13 cellular contexts compared by ENCODE assay signal in the genomic region with DNA sequence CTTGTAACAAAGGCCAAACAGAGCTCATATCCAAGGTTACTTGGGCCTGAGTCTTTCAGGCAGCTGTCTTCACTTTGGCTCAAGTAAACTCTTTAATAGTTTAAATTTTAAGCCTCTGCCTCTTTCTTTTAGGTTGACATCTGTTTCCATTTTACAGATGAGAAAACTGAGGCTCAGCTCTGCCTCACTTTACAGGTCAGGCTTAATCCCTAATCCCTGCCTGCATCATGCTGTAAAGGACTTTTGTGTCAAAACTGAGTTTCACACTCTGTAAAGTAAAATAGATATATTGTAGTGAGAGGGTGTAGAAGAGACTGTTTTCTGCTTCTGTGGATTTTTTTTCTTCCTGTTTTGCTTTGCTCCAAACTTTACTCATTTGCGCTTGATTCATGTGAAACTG. TPM values are rescaled to one million over a fixed set of nuclear protein-coding genes. Genes with fewer than 3 reads are reported as not detected.
DNase-seq lines count a peak whose midpoint lies in the region; ATAC-seq, FAIRE-seq and TF ChIP-seq lines count a peak whose summit lies in the region.
"Had no signal": no experiment of that assay in that cellular context is flagged by ENCODE, and none has a peak within 500 bp of the region (broad histone marks: within the 10 kb centered on the region; RNA-seq: fewer than 3 reads in every experiment).

No MANE protein-coding gene starts in this region.

- peak overlapping the region; percentile 94 for H3K27ac Mint-ChIP-seq in mesothelial cell of epicardium

- no peak overlapping the region for H3K4me2 ChIP-seq in GM12878 (ENCODE audit: control insufficient read depth, insufficient read depth)
- H3K4me2 ChIP-seq: KMS-11 had no signal

- TF ChIP-seq EP300 in GM12878 (IDR thresholded peaks at IDR 0.05; ENCODE audit: borderline replicate concordance in 1 of 2, control insufficient read depth in 1 of 2, low read depth in 2 of 2, low read length in 2 of 2) (no peak), tibial nerve (IDR thresholded peaks at IDR 0.05) (no peak)

- no peaks in the 10 kb centered on the region for H3K27me3 Mint-ChIP-seq in mesothelial cell of epicardium (ENCODE audit: low read depth)

- no peak for FAIRE-seq in GM12878 (lab: Jason Lieb, UNC)

- no peaks in the 10 kb centered on the region for H3K27me3 ChIP-seq in heart left ventricle
- no peaks in the 10 kb centered on the region for H3K27me3 ChIP-seq in right cardiac atrium (ENCODE audit: control insufficient read depth, insufficient read depth)
- H3K27me3 ChIP-seq in GM12878 (replicated peaks in 1 of 2; ENCODE audit: control insufficient read depth in 2 of 2, insufficient read depth in 2 of 2, low read length in 1 of 2): no peaks in the 10 kb centered on the region
- no peaks in the 10 kb centered on the region for H3K27me3 ChIP-seq in tibial artery
- H3K27me3 ChIP-seq in tibial nerve: no peaks in the 10 kb centered on the region

- no peaks in the 10 kb centered on the region for H4K20me1 ChIP-seq in GM12878 (ENCODE audit: control insufficient read depth, insufficient read depth)

- no peak overlapping the region for H3K4me3 Mint-ChIP-seq in mesothelial cell of epicardium

- H3K4me1 Mint-ChIP-seq in mesothelial cell of epicardium: peaks cover 48% of the 10 kb centered on the region

- no peak overlapping the region for H3K9ac ChIP-seq in GM12878 (ENCODE audit: control insufficient read depth, insufficient read depth, low read length)
- H3K9ac ChIP-seq: KMS-11 had no signal

- WGBS in heart left ventricle, 4 donors: 84 to 98% (median 90%) methylated on average over 1 of the region's 1 CpG
- 94% methylated on average over 1 of the region's 1 CpG for WGBS in right cardiac atrium
- 46% methylated on average over 1 of the region's 1 CpG for WGBS in GM12878 (ENCODE audit: insufficient coverage, insufficient replicate concordance, low lambda C conversion rate, missing lambda C conversion rate)
- 55 to 71% methylated on average over 1 of the region's 1 CpG for WGBS in tibial nerve, 2 donors

- RAD21 ChIA-PET in GM12878 (lab: Charles Lee; ENCODE audit: unreplicated experiment): interaction anchor here (0.6 to 13.0 kb wide), 12 partner anchors 8 to 199 kb away, joined by 3 to 110 read pairs (median 8); a partner anchor contains a TSS

- H3K36me3 ChIP-seq in heart left ventricle: no peaks in the 10 kb centered on the region
- H3K36me3 ChIP-seq in GM12878 (ENCODE audit: control insufficient read depth in 2 of 2, insufficient read depth in 2 of 2, low read length in 1 of 2): no peaks in the 10 kb centered on the region; a peak in 1 of 4 replicates
- H3K36me3 ChIP-seq in tibial artery: no peaks in the 10 kb centered on the region
- H3K36me3 ChIP-seq in tibial nerve: no peaks in the 10 kb centered on the region

- H3K79me2 ChIP-seq in GM12878 (ENCODE audit: control insufficient read depth, insufficient read depth, low read length): no peaks in the 10 kb centered on the region; the same call in none of the 2 replicates

- TF ChIP-seq RAD21 in GM12878 (IDR thresholded peaks at IDR 0.05; ENCODE audit: insufficient read depth, low read depth, low read length): no peak

- TF ChIP-seq CTCF in heart left ventricle (IDR thresholded peaks at IDR 0.05) (no peak), GM12878 (IDR thresholded peaks at IDR 0.05 in 2 of 3, conservative IDR thresholded peaks at IDR 0.05 in 1 of 3; ENCODE audit: control insufficient read depth in 2 of 3, extremely low read depth in 1 of 3, insufficient read depth in 1 of 3, low read depth in 3 of 3, low read length in 3 of 3) (no peak), mesothelial cell of epicardium (IDR thresholded peaks at IDR 0.05; ENCODE audit: unreplicated experiment) (no peak), tibial artery (IDR thresholded peaks at IDR 0.05) (no peak), tibial nerve (IDR thresholded peaks at IDR 0.05) (no peak)

- H3K4me3 ChIP-seq in heart left ventricle (no peak overlapping the region), right cardiac atrium (ENCODE audit: low read length) (no peak overlapping the region), GM12878 (no peak overlapping the region), tibial artery (no peak overlapping the region), tibial nerve (no peak overlapping the region)

- H3K9me3 ChIP-seq in heart left ventricle: no peaks in the 10 kb centered on the region
- H3K9me3 ChIP-seq in right cardiac atrium (ENCODE audit: control insufficient read depth, low read length): no peaks in the 10 kb centered on the region
- H3K9me3 ChIP-seq in GM12878 (replicated peaks; ENCODE audit: control insufficient read depth, insufficient read depth, low read length): no peaks in the 10 kb centered on the region
- no peaks in the 10 kb centered on the region for H3K9me3 ChIP-seq in tibial artery
- H3K9me3 ChIP-seq in tibial nerve: no peaks in the 10 kb centered on the region

- no TSS peak for BruUV-seq in GM12878 (replicated peaks; lab: Mats Ljungman, UMichigan)

- TF ChIP-seq POLR2A in heart left ventricle (IDR thresholded peaks at IDR 0.05) (no peak), GM12878 (IDR thresholded peaks at IDR 0.05; ENCODE audit: low read depth, low read length) (no peak), tibial nerve (IDR thresholded peaks at IDR 0.05) (no peak)

- intact Hi-C loops in heart left ventricle (cut with DNase I): loop anchor here in 3 of 10 donors (5.0 to 10.0 kb wide), 3 partner anchors 43 to 95 kb away; no protein-coding TSS in a partner anchor
- intact Hi-C loops in right cardiac atrium (cut with DNase I): loop anchor here in 1 of 4 donors (10.0 kb wide), 1 partner anchor 95 kb away; no protein-coding TSS in a partner anchor
- intact Hi-C loops in GM12878 (cut with micrococcal nuclease; ENCODE audit: unreplicated experiment): no loop called here
- intact Hi-C loops in tibial artery (cut with DNase I; ENCODE audit: low total_unique reads): no loop called here

- H2AFZ ChIP-seq in GM12878 (ENCODE audit: control insufficient read depth, low read depth, low read length): no peak overlapping the region

- ATAC-seq in heart left ventricle: no peak
- no peak for ATAC-seq in right cardiac atrium
- peak; percentile 25 for ATAC-seq in GM12878
- no peak for ATAC-seq in GM18519 (IDR thresholded peaks at IDR 0.05; ENCODE audit: low FRiP score, unreplicated experiment)

- H3K9me3 Mint-ChIP-seq in mesothelial cell of epicardium: no peaks in the 10 kb centered on the region

- H3K27ac ChIP-seq in heart left ventricle: peak overlapping the region in 8 of 12 donors; percentile 18 to 87 (median 70)
- no peak overlapping the region for H3K27ac ChIP-seq in right cardiac atrium (ENCODE audit: low read length)
- H3K27ac ChIP-seq in GM12878 (ENCODE audit: control insufficient read depth, insufficient read depth): 0 out of 2 replicates have a peak overlapping the region, but pooled peaks have one; percentile 20
- H3K27ac ChIP-seq in tibial artery: peak overlapping the region; percentile 57 to 76
- peak overlapping the region in 2 of 4 donors; percentile 71 to 75 for H3K27ac ChIP-seq in tibial nerve
- H3K27ac ChIP-seq: KMS-11 had no signal

- CTCF ChIA-PET in GM12878 (lab: Yijun Ruan, JAX): interaction anchor here (0.6 to 9.5 kb wide), 16 partner anchors 8 to 1096 kb away, joined by 3 to 88 read pairs (median 4); a partner anchor contains a TSS

- POLR2A ChIA-PET in GM12878 (lab: Charles Lee): interaction anchor here (0.9 to 7.8 kb wide), 6 partner anchors 9 to 109 kb away, joined by 3 to 75 read pairs (median 6); no protein-coding TSS in a partner anchor

- no peaks in the 10 kb centered on the region for H3K36me3 Mint-ChIP-seq in mesothelial cell of epicardium

- SMC1A ChIA-PET in GM12878 (lab: Charles Lee; ENCODE audit: uncharacterized antibody, unreplicated experiment): interaction anchor here (0.9 to 4.8 kb wide), 17 partner anchors 8 to 131 kb away, joined by 3 to 45 read pairs (median 8); a partner anchor contains a TSS

- H3K4me1 ChIP-seq in heart left ventricle: peaks cover 0 to 76% (median 29%) of the 10 kb centered on the region in 12 donors
- H3K4me1 ChIP-seq in right cardiac atrium (ENCODE audit: control insufficient read depth, insufficient read depth, low read length): peaks cover 4% of the 10 kb centered on the region
- H3K4me1 ChIP-seq in GM12878 (ENCODE audit: control insufficient read depth, insufficient read depth, low read length): peaks cover 13% of the 10 kb centered on the region
- H3K4me1 ChIP-seq in tibial artery: peaks cover 0 to 89% (median 52%) of the 10 kb centered on the region in 4 donors
- peaks cover 0 to 85% (median 27%) of the 10 kb centered on the region in 4 donors for H3K4me1 ChIP-seq in tibial nerve

- in situ Hi-C loops in GM12878 (cut with MboI): no loop called here

- no peak for DNase-seq in heart left ventricle
- no peak for DNase-seq in right cardiac atrium
- no peak for DNase-seq in GM12878 (ENCODE audit: low read depth, low spot score)
- DNase-seq in mesothelial cell of epicardium (ENCODE audit: low spot score in 2 of 2, unreplicated experiment in 2 of 2): no peak
- no peak for DNase-seq in tibial artery
- DNase-seq in tibial nerve (ENCODE audit: low spot score in 2 of 2): no peak
- no peak for DNase-seq in activated gamma-delta T cell (lab: John Stamatoyannopoulos, UW)
- DNase-seq: anterior cingulate cortex, DMS79 treated with DMSO at 0.1 percent for 48 hours, NCI-H1930, SW 1271 had no signal

TF ChIP-seq in GM12878, 131 proteins besides CTCF, POLR2A, EP300 and RAD21 (continues in another document):
- TF ChIP-seq MEF2A (IDR thresholded peaks at IDR 0.05; ENCODE audit: insufficient read depth, low read depth, low read length): no peak

RNA-seq across cellular contexts. Expression of a gene that starts 11.1 kb away (rescaled TPM):
- total RNA-seq in heart left ventricle (10 to 100 TPM; 30.5 to 75.6 (median 40.6) TPM), right cardiac atrium (10 to 100 TPM; 22.9 to 44.9 (median 29.0) TPM), GM12878 (2014; rRNA removed) (41.3 and 44.1 TPM in 2 replicates), GM12878 (2014; rRNA removed; fragmentation: Illumina TruSeq; extraction: Trizol) (28.7 and 29.8 TPM in 2 replicates), GM12878 (2021) (51.8 and 58.1 TPM in 2 replicates), mesothelial cell of epicardium (173 to 190 TPM (median 177 TPM) in 3 replicates), tibial nerve (100 to 1,000 TPM; 265 to 345 (median 277) TPM)
- polyA plus RNA-seq in heart left ventricle (10 to 100 TPM; 31.9 to 38.7 TPM), right cardiac atrium (36.9 TPM), GM12878 (2011; rRNA removed) (29.9 and 40.9 TPM in 2 replicates), GM12878 (2014; fragmentation: Illumina TruSeq; extraction: Trizol) (32.3 and 33.1 TPM in 2 replicates), GM12878 (2014; fragmentation: Nextera tagmentation; extraction: Ambion mirVana) (10 to 100 TPM; 13.6 to 15.8 TPM), GM12878 (2014; rRNA removed) (22.9 and 26.4 TPM in 2 replicates), GM12878 (2016; fragmentation: Nextera tagmentation; extraction: Ambion mirVana) (10 to 100 TPM; 18.9 to 20.3 TPM)
- 317 and 324 TPM in 2 replicates for total RNA-seq in GM12878 (2013; cell fraction: nucleolus; rRNA removed)
- polyA plus RNA-seq in GM12878 (2011; ENCODE audit: low read depth): 21.1 TPM
- 58.3 and 60.6 TPM in 2 replicates for polyA plus RNA-seq in GM12878 (2011; cell fraction: cytosol; rRNA removed)
- 205 and 415 TPM in 2 replicates for polyA plus RNA-seq in GM12878 (2011; cell fraction: nucleus; rRNA removed)
- polyA plus RNA-seq in GM12878 (2012): 28.7 and 30.9 TPM in 2 replicates
- polyA minus RNA-seq in GM12878 (2011; rRNA and poly(A)+ RNA removed): 153 and 195 TPM in 2 replicates
- 90.3 and 94.3 TPM in 2 replicates for polyA minus RNA-seq in GM12878 (2011; cell fraction: cytosol; rRNA and poly(A)+ RNA removed)
- polyA minus RNA-seq in GM12878 (2011; cell fraction: nucleus; rRNA and poly(A)+ RNA removed): 105 and 299 TPM in 2 replicates
